In genomic region chr17:72822358-72823023, GRCh38 we compare ENCODE assay signal across 1 cellular context.
TF ChIP-seq lines count a peak whose summit lies in the region.

No MANE protein-coding gene starts in this region.

TF ChIP-seq in Ishikawa, 13 proteins besides CTCF, POLR2A, EP300 and RAD21 (continued from another document):
- TF ChIP-seq, protein P1, sequence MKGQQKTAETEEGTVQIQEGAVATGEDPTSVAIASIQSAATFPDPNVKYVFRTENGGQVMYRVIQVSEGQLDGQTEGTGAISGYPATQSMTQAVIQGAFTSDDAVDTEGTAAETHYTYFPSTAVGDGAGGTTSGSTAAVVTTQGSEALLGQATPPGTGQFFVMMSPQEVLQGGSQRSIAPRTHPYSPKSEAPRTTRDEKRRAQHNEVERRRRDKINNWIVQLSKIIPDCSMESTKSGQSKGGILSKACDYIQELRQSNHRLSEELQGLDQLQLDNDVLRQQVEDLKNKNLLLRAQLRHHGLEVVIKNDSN (IDR thresholded peaks at IDR 0.05) = peak; percentile 86
- TF ChIP-seq NFIC (IDR thresholded peaks at IDR 0.05) (no peak), ZBTB7A (IDR thresholded peaks at IDR 0.05; ENCODE audit: low read depth) (no peak)
